15 cellular contexts compared by ENCODE assay signal in the genomic region with DNA sequence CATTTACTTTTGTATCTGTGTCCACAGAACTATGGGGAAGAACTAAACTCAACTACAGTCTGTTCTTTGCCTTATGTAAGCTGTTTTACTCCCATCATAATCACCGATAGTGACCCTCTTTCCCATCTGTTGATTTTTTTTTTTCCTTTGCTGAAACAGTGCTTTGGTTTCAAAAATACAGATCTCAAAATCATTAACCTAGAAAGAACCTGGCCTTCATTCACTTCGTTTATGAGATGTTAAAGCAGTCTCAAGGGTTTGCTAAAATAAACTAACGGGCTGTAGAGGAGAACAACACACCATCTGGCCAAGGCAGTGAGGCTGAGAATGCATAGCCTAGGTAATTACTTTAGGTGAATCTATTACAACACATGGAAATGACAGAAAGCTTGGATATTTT.
DNase-seq lines count a peak whose midpoint lies in the region; TF ChIP-seq lines count a peak whose summit lies in the region.
"Had no signal": no experiment of that assay in that cellular context is flagged by ENCODE, and none has a peak within 500 bp of the region (broad histone marks: within the 10 kb centered on the region; RNA-seq: fewer than 3 reads in every experiment).

No MANE protein-coding gene starts in this region.

- H3K4me3 ChIP-seq in WERI-Rb-1 (ENCODE audit: low read depth, low read length) = no peak overlapping the region
- H3K4me3 ChIP-seq in thyroid gland (replicated peaks in 1 of 3) = no peak overlapping the region
- H3K4me3 ChIP-seq: K562 had no signal

- no peaks in the 10 kb centered on the region for H3K4me1 ChIP-seq in thyroid gland

- H3K27ac ChIP-seq in WERI-Rb-1 = peak overlapping the region; percentile 81
- H3K27ac ChIP-seq in thyroid gland = peak overlapping the region in 1 of 3 donors; percentile 3

- TF ChIP-seq CTCF in WERI-Rb-1 (IDR thresholded peaks at IDR 0.05; ENCODE audit: low read depth, low read length) (no peak), thyroid gland (IDR thresholded peaks at IDR 0.05) (no peak)

- WGBS in thyroid gland, 2 donors = 31 to 39% methylated on average over 3 of the region's 3 CpGs

- H3K27me3 ChIP-seq in WERI-Rb-1 (ENCODE audit: insufficient read depth, low read depth, severe bottlenecking) (no peaks in the 10 kb centered on the region), thyroid gland (no peaks in the 10 kb centered on the region)

- intact Hi-C loops in thyroid gland (cut with DNase I) = no loop called here

- no peaks in the 10 kb centered on the region for H3K36me3 ChIP-seq in WERI-Rb-1
- H3K36me3 ChIP-seq in thyroid gland = no peaks in the 10 kb centered on the region

- no peak for TF ChIP-seq POLR2A in thyroid gland (IDR thresholded peaks at IDR 0.05)

- H3K9me3 ChIP-seq in WERI-Rb-1 (ENCODE audit: severe bottlenecking) = peaks cover 8% of the 10 kb centered on the region
- no peaks in the 10 kb centered on the region for H3K9me3 ChIP-seq in thyroid gland
- H3K9me3 ChIP-seq: SK-N-SH had no signal

- peak; percentile 10 for DNase-seq in NCI-H2029 treated with DMSO at 0.1 percent for 48 hours (lab: John Stamatoyannopoulos, UW)
- no peak for DNase-seq in NCI-H2029 (lab: John Stamatoyannopoulos, UW)
- peak; percentile 37 for DNase-seq in NCI-H1694 treated with DMSO at 0.1 percent for 48 hours (lab: John Stamatoyannopoulos, UW)
- DNase-seq in WERI-Rb-1 = peak; percentile 38
- DNase-seq in thyroid gland = peak; percentile 5 to 6
- no peak for DNase-seq in SHP77 treated with DMSO at 0.1 percent for 48 hours (lab: John Stamatoyannopoulos, UW)
- DNase-seq in CD1c-positive myeloid dendritic cell (ENCODE audit: extremely low spot score) = no peak
- DNase-seq: CD4-positive, CD25-positive, alpha-beta regulatory T cell; COR-L47; DMS79; NCI-H187 treated with DMSO at 0.1 percent for 48 hours; NK-92 treated with Interleukin-12 subunit alpha and Interleukin-12 subunit beta, amount 100 ng/mL, for 24 hours; Right ventricle myocardium superior; SK-N-SH had no signal

Comparison
In these comparisons a context has a peak if more than half of its experiments do, and no peak if none do; other contexts are left out.
1. DNase-seq: peak in NCI-H2029 treated with DMSO at 0.1 percent for 48 hours (single experiment), NCI-H1694 treated with DMSO at 0.1 percent for 48 hours (single experiment), WERI-Rb-1 (single experiment) and thyroid gland (2 of 2); none in NCI-H2029 (single experiment), SHP77 treated with DMSO at 0.1 percent for 48 hours (single experiment) and CD1c-positive myeloid dendritic cell (single experiment).